8 cellular contexts compared by ENCODE assay signal in the genomic region with DNA sequence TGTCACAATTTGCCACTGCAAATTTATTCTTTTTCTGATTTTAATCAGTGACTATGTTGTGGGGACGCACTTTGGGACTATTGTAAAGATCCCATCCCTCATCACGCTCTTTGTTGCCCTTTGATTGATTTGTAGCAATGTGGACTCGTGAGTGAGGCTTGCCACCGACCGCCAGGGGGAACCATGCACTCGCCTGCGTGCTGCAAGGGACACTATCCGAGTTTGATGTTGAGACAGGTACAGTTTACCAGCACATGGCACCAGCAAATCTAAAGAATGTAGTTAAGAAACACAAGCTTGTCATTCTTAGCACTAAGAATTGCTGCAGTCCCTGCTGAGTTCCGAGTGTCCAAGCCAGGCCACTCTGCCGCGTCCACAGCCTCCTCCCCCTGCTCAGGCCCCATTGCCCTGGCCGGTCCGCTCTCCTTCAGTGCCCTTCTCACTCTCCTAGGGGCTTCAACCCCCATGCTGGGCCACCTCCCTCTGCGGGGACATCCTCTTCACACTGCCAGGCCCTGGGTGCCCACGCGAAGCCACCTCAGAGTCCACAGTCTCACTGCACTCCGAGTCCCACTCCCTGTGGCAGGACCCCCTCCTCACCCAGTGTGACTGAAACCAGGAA. TPM values are rescaled to one million over a fixed set of nuclear protein-coding genes. Genes with fewer than 3 reads are reported as not detected.
DNase-seq lines count a peak whose midpoint lies in the region; ATAC-seq, FAIRE-seq and TF ChIP-seq lines count a peak whose summit lies in the region.

No MANE protein-coding gene starts in this region.

- TF ChIP-seq POLR2A in endothelial cell of umbilical vein (IDR thresholded peaks at IDR 0.05; ENCODE audit: low read depth, low read length) = no peak

- H3K9ac ChIP-seq in endothelial cell of umbilical vein (replicated peaks; ENCODE audit: extremely low read depth, insufficient read depth, low read length) = no peak overlapping the region

- H4K20me1 ChIP-seq in endothelial cell of umbilical vein (replicated peaks; ENCODE audit: control insufficient read depth, extremely low read depth, insufficient read depth, low read length) = no peaks in the 10 kb centered on the region

- H3K36me3 ChIP-seq in endothelial cell of umbilical vein (ENCODE audit: control insufficient read depth in 2 of 2, extremely low read depth in 1 of 2, insufficient read depth in 2 of 2, low read length in 2 of 2) = no peaks in the 10 kb centered on the region
- no peaks in the 10 kb centered on the region for H3K36me3 ChIP-seq in muscle layer of duodenum (ENCODE audit: control insufficient read depth in 1 of 2, insufficient read depth in 2 of 2, low read length in 2 of 2)

- peaks cover 0 to 9% of the 10 kb centered on the region in 2 experiments for H3K27me3 ChIP-seq in endothelial cell of umbilical vein (ENCODE audit: control insufficient read depth in 2 of 2, insufficient read depth in 2 of 2, low read length in 2 of 2)
- no peaks in the 10 kb centered on the region for H3K27me3 ChIP-seq in muscle layer of duodenum (ENCODE audit: low read depth, low read length)

- CTCF ChIA-PET in endothelial cell of umbilical vein (lab: Charles Lee) = interaction anchor here (0.8 to 1.2 kb wide), 5 partner anchors 9 to 485 kb away, joined by 3 to 6 read pairs (median 3); no protein-coding TSS in a partner anchor

- H3K4me1 ChIP-seq in endothelial cell of umbilical vein (ENCODE audit: control insufficient read depth, extremely low read depth, insufficient read depth, low read length) = no peaks in the 10 kb centered on the region
- H3K4me1 ChIP-seq in muscle layer of duodenum (ENCODE audit: control insufficient read depth in 1 of 2, insufficient read depth in 2 of 2, low read length in 2 of 2) = peaks cover 0 to 6% of the 10 kb centered on the region in 2 donors

- ATAC-seq in HG02938 (IDR thresholded peaks at IDR 0.05; ENCODE audit: unreplicated experiment) = peak; percentile 82

- H3K4me3 ChIP-seq in endothelial cell of umbilical vein (replicated peaks in 1 of 3; ENCODE audit: insufficient read depth in 1 of 3, low read depth in 1 of 3, low read length in 3 of 3) = no peak overlapping the region
- H3K4me3 ChIP-seq in muscle layer of duodenum (ENCODE audit: low read depth in 1 of 2, low read length in 2 of 2) = peak overlapping the region; percentile 27 to 34

- no TSS peak for BruUV-seq in endothelial cell of umbilical vein (replicated peaks; lab: Mats Ljungman, UMichigan)

- POLR2A ChIA-PET in endothelial cell of umbilical vein (lab: Charles Lee) = no interaction called here

- no peak overlapping the region for H3K4me2 ChIP-seq in endothelial cell of umbilical vein (ENCODE audit: insufficient read depth, low read length)

- dilution Hi-C loops in endothelial cell of umbilical vein (cut with MboI; ENCODE audit: extremely low pct_ligation_motif_present, low sequenced_read_pairs) = no loop called here

- no peaks in the 10 kb centered on the region for H3K79me2 ChIP-seq in endothelial cell of umbilical vein (ENCODE audit: control insufficient read depth, insufficient read depth, low read length)

- TF ChIP-seq CTCF in endothelial cell of umbilical vein (IDR thresholded peaks at IDR 0.05; ENCODE audit: extremely low read depth in 1 of 2, insufficient read depth in 1 of 2, low read depth in 1 of 2, low read length in 2 of 2) = peak; percentile 81 to 93

- DNase-seq in SIG-M5 treated with dmso at 0.1 percent for 504 hours (lab: John Stamatoyannopoulos, UW; ENCODE audit: unreplicated experiment) (peak; percentile 33), SIG-M5 (lab: John Stamatoyannopoulos, UW) (no peak), NCI-H510A (lab: John Stamatoyannopoulos, UW) (peak; percentile 58), endothelial cell of umbilical vein (ENCODE audit: low read depth, low spot score) (peak; percentile 56)
- peak; percentile 76 for DNase-seq in activated CD8-positive, alpha-beta memory T cell treated with anti-CD3 and anti-CD28 coated beads for 24 hours
- peak; percentile 17 to 47 (median 28) for DNase-seq in stimulated activated naive CD4-positive, alpha-beta T cell (lab: John Stamatoyannopoulos, UW)

- H3K9me1 ChIP-seq in endothelial cell of umbilical vein (replicated peaks; ENCODE audit: control insufficient read depth, extremely low read depth, insufficient read depth, low read length) = no peaks in the 10 kb centered on the region

- H3K9me3 ChIP-seq in endothelial cell of umbilical vein (replicated peaks; ENCODE audit: control insufficient read depth, insufficient read depth, low read length) (no peaks in the 10 kb centered on the region), muscle layer of duodenum (ENCODE audit: control insufficient read depth in 1 of 2, low read length in 2 of 2) (no peaks in the 10 kb centered on the region)

- H2AFZ ChIP-seq in endothelial cell of umbilical vein (ENCODE audit: low read depth, low read length) = no peak overlapping the region

- no peak overlapping the region for H3K27ac ChIP-seq in endothelial cell of umbilical vein (ENCODE audit: insufficient read depth, low read depth, low read length)
- H3K27ac ChIP-seq in muscle layer of duodenum (ENCODE audit: low read length) = no peak overlapping the region

- FAIRE-seq in endothelial cell of umbilical vein (lab: Jason Lieb, UNC) = peak; percentile 85

- intact Hi-C loops in endothelial cell of umbilical vein (cut with micrococcal nuclease) = loop anchor here (1.0 kb wide), 3 partner anchors 46 to 485 kb away; no protein-coding TSS in a partner anchor

TF ChIP-seq in endothelial cell of umbilical vein, 7 proteins besides CTCF, POLR2A, EP300 and RAD21:
- no peak for TF ChIP-seq GATA2 (IDR thresholded peaks at IDR 0.05; ENCODE audit: insufficient read depth, insufficient read length, low read depth, low read length)
TF ChIP-seq in endothelial cell of umbilical vein: peak in this region for 0.

RNA-seq across cellular contexts. Expression of a gene that starts 2.0 kb away (rescaled TPM):
- not detected in 2 replicates for total RNA-seq in endothelial cell of umbilical vein
- not detected in 2 replicates for polyA plus RNA-seq in endothelial cell of umbilical vein
- not detected in 2 replicates for polyA plus RNA-seq in endothelial cell of umbilical vein (2011; cell fraction: cytosol; rRNA removed)
- not detected in 2 replicates for polyA plus RNA-seq in endothelial cell of umbilical vein (2011; cell fraction: nucleus; rRNA removed)
- not detected in 2 replicates for polyA plus RNA-seq in endothelial cell of umbilical vein (2012)
- polyA minus RNA-seq in endothelial cell of umbilical vein = not detected in 2 replicates
- polyA minus RNA-seq in endothelial cell of umbilical vein (2011; cell fraction: cytosol; rRNA and poly(A)+ RNA removed) = not detected
- not detected in 2 replicates for polyA minus RNA-seq in endothelial cell of umbilical vein (2011; cell fraction: nucleus; rRNA and poly(A)+ RNA removed)

RNA-seq across cellular contexts. Expression of a gene that starts 48.5 kb away (rescaled TPM):
- total RNA-seq in endothelial cell of umbilical vein = not detected in 2 replicates
- polyA plus RNA-seq in endothelial cell of umbilical vein = not detected in 2 replicates
- not detected in 2 replicates for polyA plus RNA-seq in endothelial cell of umbilical vein (2011; cell fraction: cytosol; rRNA removed)
- polyA plus RNA-seq in endothelial cell of umbilical vein (2011; cell fraction: nucleus; rRNA removed) = not detected in 2 replicates
- polyA plus RNA-seq in endothelial cell of umbilical vein (2012) = not detected in 2 replicates
- not detected in 2 replicates for polyA minus RNA-seq in endothelial cell of umbilical vein
- polyA minus RNA-seq in endothelial cell of umbilical vein (2011; cell fraction: cytosol; rRNA and poly(A)+ RNA removed) = not detected
- polyA minus RNA-seq in endothelial cell of umbilical vein (2011; cell fraction: nucleus; rRNA and poly(A)+ RNA removed) = not detected in 2 replicates

RNA-seq across cellular contexts. Expression of a gene that starts 49.9 kb away (rescaled TPM):
- 0.28 and 0.29 TPM in 2 replicates for total RNA-seq in endothelial cell of umbilical vein
- polyA plus RNA-seq in endothelial cell of umbilical vein = 0.73 and 1.0 TPM in 2 replicates
- polyA plus RNA-seq in endothelial cell of umbilical vein (2011; cell fraction: cytosol; rRNA removed) = 1.3 TPM in 2 replicates
- 0.48 and 0.87 TPM in 2 replicates for polyA plus RNA-seq in endothelial cell of umbilical vein (2011; cell fraction: nucleus; rRNA removed)
- 3.2 and 3.3 TPM in 2 replicates for polyA plus RNA-seq in endothelial cell of umbilical vein (2012)
- polyA minus RNA-seq in endothelial cell of umbilical vein = 0.39 and 0.55 TPM in 2 replicates
- polyA minus RNA-seq in endothelial cell of umbilical vein (2011; cell fraction: cytosol; rRNA and poly(A)+ RNA removed) = 0.31 TPM
- polyA minus RNA-seq in endothelial cell of umbilical vein (2011; cell fraction: nucleus; rRNA and poly(A)+ RNA removed) = 0.19 and 0.38 TPM in 2 replicates

Comparison
In these comparisons a context has a peak if more than half of its experiments do, and no peak if none do; other contexts are left out.
1. H3K4me3 ChIP-seq: peak in muscle layer of duodenum (2 of 2); none in endothelial cell of umbilical vein (0 of 3).